Comparison of ENCODE assay signal across 1 cellular context in genomic region chr12:79548525-79548924, GRCh38.
TF ChIP-seq lines count a peak whose summit lies in the region.

No MANE protein-coding gene starts in this region.

TF ChIP-seq in GM23338, 12 proteins besides CTCF, POLR2A, EP300 and RAD21 (continued from another document):
- TF ChIP-seq ZNF462 (CRISPR knock-in tag; IDR thresholded peaks at IDR 0.05) = no peak
- TF ChIP-seq CREB1 (CRISPR knock-in tag; IDR thresholded peaks at IDR 0.05; ENCODE audit: low read depth) = no peak
- no peak for TF ChIP-seq STAT1 (IDR thresholded peaks at IDR 0.05; ENCODE audit: unreplicated experiment)
- no peak for TF ChIP-seq NANOG (IDR thresholded peaks at IDR 0.05; ENCODE audit: borderline replicate concordance)
- no peak for TF ChIP-seq REST (IDR thresholded peaks at IDR 0.05; ENCODE audit: unreplicated experiment)
